In the genomic region with DNA sequence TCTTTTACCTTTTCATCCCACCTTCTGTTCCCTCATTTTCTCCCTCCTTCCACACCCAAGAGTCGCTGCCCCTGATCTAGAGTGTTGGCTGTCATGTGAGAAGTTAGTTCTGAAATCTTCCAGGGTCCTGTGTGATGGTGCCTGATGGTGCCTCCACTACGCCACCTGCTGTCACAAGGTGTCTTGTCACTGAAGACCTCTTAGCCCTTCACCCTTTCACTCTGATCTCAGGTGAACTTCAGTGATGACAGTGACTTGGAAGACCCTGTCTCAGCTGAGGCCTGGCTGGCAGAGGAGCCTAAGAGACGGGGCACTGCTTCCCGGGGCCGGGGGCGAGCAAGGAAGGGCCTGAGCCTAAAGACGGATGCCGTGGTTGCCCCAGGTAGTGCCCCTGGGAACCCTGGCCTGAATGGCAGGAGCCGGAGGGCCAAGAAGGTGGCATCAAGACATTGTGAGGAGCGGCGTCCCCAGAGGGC, we compare ENCODE assay signal across 1 cellular context.
A peak's percentile ranks its signal among the peaks of the same experiment; 100 is the strongest.
TF ChIP-seq lines count a peak whose summit lies in the region.

No MANE protein-coding gene starts in this region.

TF ChIP-seq in HepG2, 621 proteins besides CTCF, POLR2A, EP300 and RAD21:
- TF ChIP-seq AHDC1 (CRISPR knock-in tag; IDR thresholded peaks at IDR 0.05; ENCODE audit: borderline replicate concordance): no peak
- peak; percentile 36; the same call in 1 of the 2 replicates for TF ChIP-seq ZNF253 (CRISPR knock-in tag; IDR thresholded peaks at IDR 0.05; ENCODE audit: borderline replicate concordance)
- TF ChIP-seq SMC3 (IDR thresholded peaks at IDR 0.05; ENCODE audit: low read length): peak; percentile 94
- peak; percentile 82 for TF ChIP-seq STAG1 (CRISPR knock-in tag; IDR thresholded peaks at IDR 0.05)
- TF ChIP-seq ZNF766 (CRISPR knock-in tag; IDR thresholded peaks at IDR 0.05; ENCODE audit: borderline replicate concordance): no peak
- TF ChIP-seq ZNF704 (CRISPR knock-in tag; IDR thresholded peaks at IDR 0.05; ENCODE audit: borderline replicate concordance): 0 out of 2 replicates have a peak, but pooled peaks have one; percentile 36
- 0 out of 2 replicates have a peak, but pooled peaks have one; percentile 19 for TF ChIP-seq SALL1 (CRISPR knock-in tag; IDR thresholded peaks at IDR 0.05)
- no peak for TF ChIP-seq ZNF17 (CRISPR knock-in tag; IDR thresholded peaks at IDR 0.05)
- TF ChIP-seq XRCC5 (optimal IDR thresholded peaks at IDR 0.05; ENCODE audit: low read length): peak; percentile 22
- TF ChIP-seq, protein P1, sequence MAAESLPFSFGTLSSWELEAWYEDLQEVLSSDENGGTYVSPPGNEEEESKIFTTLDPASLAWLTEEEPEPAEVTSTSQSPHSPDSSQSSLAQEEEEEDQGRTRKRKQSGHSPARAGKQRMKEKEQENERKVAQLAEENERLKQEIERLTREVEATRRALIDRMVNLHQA (CRISPR knock-in tag; IDR thresholded peaks at IDR 0.05): no peak
- TF ChIP-seq ZNF724P (CRISPR knock-in tag; IDR thresholded peaks at IDR 0.05; ENCODE audit: borderline replicate concordance): no peak
